Comparison of ENCODE assay signal across 8 cellular contexts in the genomic region with DNA sequence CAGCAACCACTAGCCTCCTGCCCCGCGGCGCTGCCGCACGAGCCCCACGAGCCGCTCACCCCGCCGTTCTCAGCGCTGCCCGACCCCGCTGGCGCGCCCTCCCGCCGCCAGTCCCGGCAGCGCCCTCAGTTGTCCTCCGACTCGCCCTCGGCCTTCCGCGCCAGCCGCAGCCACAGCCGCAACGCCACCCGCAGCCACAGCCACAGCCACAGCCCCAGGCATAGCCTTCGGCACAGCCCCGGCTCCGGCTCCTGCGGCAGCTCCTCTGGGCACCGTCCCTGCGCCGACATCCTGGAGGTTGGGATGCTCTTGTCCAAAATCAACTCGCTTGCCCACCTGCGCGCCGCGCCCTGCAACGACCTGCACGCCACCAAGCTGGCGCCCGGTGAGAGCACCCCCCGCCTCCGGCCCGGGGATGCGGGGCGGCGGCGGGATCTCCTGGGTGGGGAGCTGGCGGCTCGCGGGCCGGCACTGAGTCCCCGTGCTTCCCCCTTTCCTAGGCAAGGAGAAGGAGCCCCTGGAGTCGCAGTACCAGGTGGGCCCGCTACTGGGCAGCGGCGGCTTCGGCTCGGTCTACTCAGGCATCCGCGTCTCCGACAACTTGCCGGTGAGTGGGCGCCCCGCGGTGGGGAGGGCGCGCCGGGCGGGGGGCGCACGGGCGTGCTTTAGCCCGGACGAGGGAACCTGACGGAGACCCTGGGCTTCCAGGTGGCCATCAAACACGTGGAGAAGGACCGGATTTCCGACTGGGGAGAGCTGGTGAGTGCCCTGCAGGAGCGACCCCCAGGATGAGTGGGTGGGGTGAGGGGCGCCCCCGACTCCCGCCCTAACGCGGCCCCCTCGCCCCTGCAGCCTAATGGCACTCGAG.
DNase-seq lines count a peak whose midpoint lies in the region; ATAC-seq and TF ChIP-seq lines count a peak whose summit lies in the region.

No MANE protein-coding gene starts in this region.

- peak; percentile 13 for ATAC-seq in HG03565 (IDR thresholded peaks at IDR 0.05; ENCODE audit: unreplicated experiment)

- CTCF ChIA-PET in RWPE1 (lab: Yijun Ruan, JAX): interaction anchor here (0.5 to 4.0 kb wide), 11 partner anchors 39 to 152 kb away, joined by 3 to 64 read pairs (median 5); no protein-coding TSS in a partner anchor

- POLR2A ChIA-PET in RWPE1 (lab: Yijun Ruan, JAX; ENCODE audit: low non-redundant PET): interaction anchor here (0.6 to 2.1 kb wide), 3 partner anchors 36 to 488 kb away, joined by 5 to 11 read pairs (median 5); no protein-coding TSS in a partner anchor

- DNase-seq in D341Med (ENCODE audit: low spot score) (peak; percentile 69), GM20000 (ENCODE audit: low spot score) (peak; percentile 47), RWPE1 (ENCODE audit: low spot score) (peak; percentile 44), hypothalamus (lab: John Stamatoyannopoulos, UW) (peak in 29 of 51 donors; percentile 8 to 84 (median 42)), skeletal muscle cell (ENCODE audit: low read depth) (no peak), iPS-NIHi7 (ENCODE audit: extremely low spot score) (no peak)

- H3K4me3 ChIP-seq in skeletal muscle cell (ENCODE audit: low read depth, low read length): peak overlapping the region; percentile 78

- TF ChIP-seq CTCF in GM20000 (IDR thresholded peaks at IDR 0.05; ENCODE audit: extremely low read depth, missing control alignments) (peak; percentile 12), RWPE1 (conservative IDR thresholded peaks at IDR 0.05; ENCODE audit: low read depth) (0 out of 2 replicates have a peak, but pooled peaks have one; percentile 19)

- H3K27ac ChIP-seq in RWPE1 (peak overlapping the region; percentile 96), angular gyrus (ENCODE audit: low read depth, low read length) (peak overlapping the region; percentile 90)

Comparison
In these comparisons a context has a peak if more than half of its experiments do, and no peak if none do; other contexts are left out.
1. DNase-seq: peak in D341Med (single experiment), GM20000 (single experiment), RWPE1 (single experiment) and hypothalamus (29 of 51); none in skeletal muscle cell (single experiment) and iPS-NIHi7 (single experiment).